Comparison of ENCODE assay signal across 8 cellular contexts in genomic region chr6:26577720-26578072, GRCh38. TPM values are rescaled to one million over a fixed set of nuclear protein-coding genes. Genes with fewer than 3 reads are reported as not detected.
A peak's percentile ranks its signal among the peaks of the same experiment; 100 is the strongest.
DNase-seq lines count a peak whose midpoint lies in the region; ATAC-seq and TF ChIP-seq lines count a peak whose summit lies in the region.

No MANE protein-coding gene starts in this region.

- TF ChIP-seq CTCF in GM12865 (IDR thresholded peaks at IDR 0.05; ENCODE audit: insufficient read depth, low read depth, low read length, missing control alignments) (no peak), esophagus muscularis mucosa (IDR thresholded peaks at IDR 0.05) (no peak), parathyroid adenoma (IDR thresholded peaks at IDR 0.05) (no peak)

- H3K27ac ChIP-seq in esophagus muscularis mucosa (replicated peaks in 1 of 4) (no peak overlapping the region), parathyroid adenoma (no peak overlapping the region)

- intact Hi-C loops in esophagus muscularis mucosa (cut with DNase I) = no loop called here

- TF ChIP-seq POLR2A in esophagus muscularis mucosa (IDR thresholded peaks at IDR 0.05; ENCODE audit: low read depth) = no peak

- H3K4me2 ChIP-seq in parathyroid adenoma (ENCODE audit: low read length) = peak overlapping the region; percentile 74

- H3K36me3 ChIP-seq in esophagus muscularis mucosa (no peaks in the 10 kb centered on the region), parathyroid adenoma (ENCODE audit: control insufficient read depth, insufficient read depth, low read length) (no peaks in the 10 kb centered on the region)

- no peak overlapping the region for H2AFZ ChIP-seq in parathyroid adenoma

- no peak for TF ChIP-seq EP300 in esophagus muscularis mucosa (IDR thresholded peaks at IDR 0.05)

- H3K27me3 ChIP-seq in esophagus muscularis mucosa (peaks cover 0 to 64% (median 14%) of the 10 kb centered on the region in 4 donors), parathyroid adenoma (ENCODE audit: control insufficient read depth, insufficient read depth, low read length) (no peaks in the 10 kb centered on the region)

- H3K4me3 ChIP-seq in GM12865 (ENCODE audit: low read depth, low read length) = peak overlapping the region; percentile 69
- H3K4me3 ChIP-seq in esophagus muscularis mucosa = peak overlapping the region in 3 of 4 donors; percentile 22 to 41 (median 31)
- peak overlapping the region; percentile 52 for H3K4me3 ChIP-seq in parathyroid adenoma (ENCODE audit: low read depth, low read length)

- H3K9ac ChIP-seq in parathyroid adenoma = no peak overlapping the region

- DNase-seq in GM12865 (ENCODE audit: low read depth) (no peak), esophagus muscularis mucosa (ENCODE audit: extremely low spot score) (no peak), Ammon's horn (ENCODE audit: low spot score) (no peak)
- no peak for DNase-seq in stimulated activated CD4-positive, alpha-beta T cell treated with anti-CD3 and anti-CD28 coated beads, Interleukin-12 subunit alpha, Interleukin-12 subunit beta, amount 100 ng/mL, for 4 hours

- WGBS in esophagus muscularis mucosa = 19% methylated on average over 15 of the region's 17 CpGs

- H3K4me1 ChIP-seq in esophagus muscularis mucosa (peaks cover 0 to 8% (median 5%) of the 10 kb centered on the region in 4 donors), parathyroid adenoma (no peaks in the 10 kb centered on the region)

- no peaks in the 10 kb centered on the region for H3K79me2 ChIP-seq in parathyroid adenoma

- peaks cover 0 to 13% (median 6%) of the 10 kb centered on the region in 4 donors for H3K9me3 ChIP-seq in esophagus muscularis mucosa
- no peaks in the 10 kb centered on the region for H3K9me3 ChIP-seq in parathyroid adenoma (ENCODE audit: control insufficient read depth, low read length)

- ATAC-seq in SK-N-SH treated with all-trans-retinoic acid at 6 μM for 48 hours = peak; percentile 8; the same call in 1 of the 3 replicates
- ATAC-seq in GM18873 (IDR thresholded peaks at IDR 0.05; ENCODE audit: low FRiP score, unreplicated experiment) = no peak
- no peak for ATAC-seq in GM21515 (IDR thresholded peaks at IDR 0.05; ENCODE audit: unreplicated experiment)

TF ChIP-seq in SK-N-SH treated with all-trans-retinoic acid at 6 μM for 48 hours, 23 proteins besides CTCF, POLR2A, EP300 and RAD21:
- no peak for TF ChIP-seq ZNF70 (CRISPR knock-in tag; IDR thresholded peaks at IDR 0.05)
- TF ChIP-seq CSDC2 (CRISPR knock-in tag; IDR thresholded peaks at IDR 0.05) = no peak
- no peak for TF ChIP-seq ISL1 (CRISPR knock-in tag; IDR thresholded peaks at IDR 0.05)
- TF ChIP-seq GLIS3 (CRISPR knock-in tag; IDR thresholded peaks at IDR 0.05) = no peak
- no peak for TF ChIP-seq ZNF565 (CRISPR knock-in tag; conservative IDR thresholded peaks at IDR 0.05; ENCODE audit: low read depth)
- TF ChIP-seq PPARA (CRISPR knock-in tag; IDR thresholded peaks at IDR 0.05; ENCODE audit: borderline replicate concordance) = no peak
- TF ChIP-seq ZFP30 (CRISPR knock-in tag; IDR thresholded peaks at IDR 0.05) = no peak

RNA-seq across cellular contexts. Expression of gene ABT1, which starts 19.1 kb away (rescaled TPM):
- 10 to 100 TPM; 13.3 to 18.2 (median 16.1) TPM for total RNA-seq in esophagus muscularis mucosa

RNA-seq across cellular contexts. Expression of gene HMGN4, which starts 39.5 kb away (rescaled TPM):
- total RNA-seq in esophagus muscularis mucosa = 100 to 1,000 TPM in 1 of 4 donors, 10 to 100 TPM in 3; 80.2 to 117 (median 86.5) TPM
